Comparison of ENCODE assay signal across 8 cellular contexts in the genomic region with DNA sequence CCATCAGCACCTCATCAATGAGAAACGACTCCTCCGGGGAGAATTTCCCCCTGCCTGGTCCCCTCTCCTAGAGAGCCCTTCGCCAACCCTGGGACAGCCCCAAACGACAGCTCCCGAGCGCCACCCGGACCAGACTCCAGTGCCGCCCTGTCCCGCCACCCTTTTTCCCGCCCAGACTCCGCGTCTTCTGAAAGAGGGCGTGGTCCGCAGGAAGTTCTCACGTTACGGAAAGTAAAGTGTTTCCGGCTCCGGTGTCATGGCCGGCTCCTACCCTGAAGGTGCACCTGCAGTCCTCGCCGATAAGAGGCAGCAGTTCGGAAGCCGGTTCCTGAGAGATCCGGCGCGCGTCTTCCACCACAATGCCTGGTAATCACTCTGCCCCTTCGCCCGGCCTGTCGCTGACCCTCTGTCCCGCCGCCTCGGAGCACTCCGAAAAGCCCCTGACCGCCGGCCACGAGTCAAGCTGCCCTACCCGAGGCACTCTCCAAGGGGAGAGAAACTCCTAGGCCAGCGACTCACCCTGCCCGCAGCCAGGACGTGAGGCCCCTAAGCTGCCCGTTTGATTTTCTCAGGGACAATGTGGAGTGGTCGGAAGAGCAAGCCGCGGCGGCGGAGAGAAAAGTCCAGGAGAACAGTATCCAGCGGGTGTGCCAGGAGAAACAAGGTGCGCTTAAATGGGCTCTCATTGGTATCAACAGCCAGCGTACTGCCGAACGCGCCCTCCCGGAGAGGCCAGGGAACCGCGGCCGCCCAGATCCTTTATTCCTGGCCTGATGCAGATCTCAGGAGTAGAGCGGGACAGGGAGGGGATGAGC. TPM values are rescaled to one million over a fixed set of nuclear protein-coding genes. Genes with fewer than 3 reads are reported as not detected.
A peak's percentile ranks its signal among the peaks of the same experiment; 100 is the strongest.
DNase-seq lines count a peak whose midpoint lies in the region; ATAC-seq and TF ChIP-seq lines count a peak whose summit lies in the region.
"Not testable (repeated sequence)": the region's sequence is repeated elsewhere in the genome, so short reads cannot be mapped to it uniquely, and the experiment has no call there.

A gene with protein sequence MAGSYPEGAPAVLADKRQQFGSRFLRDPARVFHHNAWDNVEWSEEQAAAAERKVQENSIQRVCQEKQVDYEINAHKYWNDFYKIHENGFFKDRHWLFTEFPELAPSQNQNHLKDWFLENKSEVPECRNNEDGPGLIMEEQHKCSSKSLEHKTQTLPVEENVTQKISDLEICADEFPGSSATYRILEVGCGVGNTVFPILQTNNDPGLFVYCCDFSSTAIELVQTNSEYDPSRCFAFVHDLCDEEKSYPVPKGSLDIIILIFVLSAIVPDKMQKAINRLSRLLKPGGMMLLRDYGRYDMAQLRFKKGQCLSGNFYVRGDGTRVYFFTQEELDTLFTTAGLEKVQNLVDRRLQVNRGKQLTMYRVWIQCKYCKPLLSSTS (plus strand): TSS at position 251 of the 815 bp plus-strand sequence. CDS start 6 bp downstream, at position 257.

- TF ChIP-seq EP300 in SK-N-SH (IDR thresholded peaks at IDR 0.05; ENCODE audit: borderline replicate concordance in 1 of 2, low read depth in 1 of 2, low read length in 1 of 2), result not testable (repeated sequence)

- H3K9ac ChIP-seq in SK-N-SH, result peak within 1 kb of the TSS; percentile 70

- not testable (repeated sequence) for H3K27me3 ChIP-seq in SK-N-SH (ENCODE audit: insufficient read depth); thoracic aorta (replicated peaks; ENCODE audit: insufficient read depth)

- H3K4me3 Mint-ChIP-seq in glutamatergic neuron (ENCODE audit: unreplicated experiment) (peak within 1 kb of the TSS; percentile 99), osteocyte (ENCODE audit: unreplicated experiment) (peak within 1 kb of the TSS; percentile 99)

- ATAC-seq in HG02623 (IDR thresholded peaks at IDR 0.05; ENCODE audit: unreplicated experiment) (peak; percentile 94), thoracic aorta (ENCODE audit: insufficient number of reproducible peaks, low FRiP score, low read depth) (peak; percentile 52)

- H4K20me1 ChIP-seq in SK-N-SH (ENCODE audit: insufficient read depth), result not testable (repeated sequence)

- 0 out of 2 replicates have a peak, but pooled peaks have one; percentile 12 for TF ChIP-seq RAD21 in SK-N-SH (IDR thresholded peaks at IDR 0.05; ENCODE audit: low read length)

- under 1% methylated on average over 52 of the region's 58 CpGs for WGBS in SK-N-SH (ENCODE audit: low lambda C conversion rate)

- H3K4me1 ChIP-seq in SK-N-SH (ENCODE audit: control insufficient read depth in 1 of 2, insufficient read depth in 2 of 2, low read depth in 1 of 2, low read length in 1 of 2), result not testable (repeated sequence)
- H3K4me1 ChIP-seq in thoracic aorta (ENCODE audit: control insufficient read depth in 1 of 2, low read depth in 2 of 2), result peaks cover 3 to 16% of the 10 kb centered on the region in 2 donors

- CTCF ChIA-PET in SK-N-SH (lab: Yijun Ruan, JAX), result interaction anchor here (0.8 kb wide), 1 partner anchor 18 kb away, joined by 3 read pairs; no protein-coding TSS in a partner anchor

- H3K4me2 ChIP-seq in SK-N-SH, result peak within 1 kb of the TSS; percentile 91

- H3K27ac Mint-ChIP-seq in glutamatergic neuron (ENCODE audit: unreplicated experiment) (peak within 1 kb of the TSS; percentile 87), osteocyte (ENCODE audit: unreplicated experiment) (peak within 1 kb of the TSS; percentile 84)

- H3K4me3 ChIP-seq in GM12865 (ENCODE audit: low read depth, low read length) (peak within 1 kb of the TSS; percentile 73), SK-N-SH (ENCODE audit: low read depth in 2 of 2, low read length in 1 of 2) (peak within 1 kb of the TSS; percentile 81), thoracic aorta (peak within 1 kb of the TSS; percentile 90)

- H3K9me3 Mint-ChIP-seq in glutamatergic neuron (ENCODE audit: unreplicated experiment); osteocyte (ENCODE audit: unreplicated experiment): not testable (repeated sequence)

- H3K27ac ChIP-seq in SK-N-SH (ENCODE audit: low read depth in 2 of 2, low read length in 1 of 2) (peak within 1 kb of the TSS; percentile 40 to 76), thoracic aorta (peak within 1 kb of the TSS; percentile 56 to 66)

- not testable (repeated sequence) for H3K4me1 Mint-ChIP-seq in glutamatergic neuron (ENCODE audit: low read depth, unreplicated experiment)
- H3K4me1 Mint-ChIP-seq in osteocyte (ENCODE audit: unreplicated experiment), result peaks cover 22% of the 10 kb centered on the region

- H2AFZ ChIP-seq in SK-N-SH (ENCODE audit: low read depth), result peak within 1 kb of the TSS; percentile 93

- not testable (repeated sequence) for H3K9me3 ChIP-seq in SK-N-SH, thoracic aorta

- not testable (repeated sequence) for H3K36me3 Mint-ChIP-seq in glutamatergic neuron (ENCODE audit: unreplicated experiment); osteocyte (ENCODE audit: unreplicated experiment)

- not testable (repeated sequence) for H3K27me3 Mint-ChIP-seq in glutamatergic neuron (ENCODE audit: unreplicated experiment); osteocyte (ENCODE audit: unreplicated experiment)

- peaks cover 14 to 21% of the 10 kb centered on the region in 2 experiments for H3K36me3 ChIP-seq in SK-N-SH (replicated peaks in 1 of 2; ENCODE audit: control insufficient read depth in 1 of 2, insufficient read depth in 2 of 2, low read length in 1 of 2)
- H3K36me3 ChIP-seq in thoracic aorta, result not testable (repeated sequence)

- POLR2A ChIA-PET in SK-N-SH (lab: Yijun Ruan, JAX), result not testable (repeated sequence)

- H3F3A ChIP-seq in SK-N-SH (replicated peaks; ENCODE audit: insufficient read depth), result not testable (repeated sequence)

- not testable (repeated sequence) for H3K9me2 ChIP-seq in SK-N-SH

- DNase-seq in GM12865 (ENCODE audit: low read depth) (peak; percentile 94), NCI-H1092 (lab: John Stamatoyannopoulos, UW) (peak; percentile 85), SK-N-SH (peak; percentile 82), glutamatergic neuron (peak; percentile 80), osteocyte (ENCODE audit: extremely low spot score, unreplicated experiment) (peak; percentile 91), thoracic aorta (ENCODE audit: low spot score) (peak; percentile 29)
- DNase-seq in activated naive CD4-positive, alpha-beta T cell treated with anti-CD3 and anti-CD28 coated beads, Interleukin-2, amount 50 U/mL, for 16 hours, result peak; percentile 85

- TF ChIP-seq CTCF in GM12865 (IDR thresholded peaks at IDR 0.05; ENCODE audit: insufficient read depth, low read depth, low read length, missing control alignments) (peak; percentile 52), SK-N-SH (IDR thresholded peaks at IDR 0.05) (peak; percentile 43), glutamatergic neuron (IDR thresholded peaks at IDR 0.05; ENCODE audit: partially characterized antibody, unreplicated experiment) (peak; percentile 8), osteocyte (IDR thresholded peaks at IDR 0.05) (peak; percentile 45), thoracic aorta (IDR thresholded peaks at IDR 0.05) (peak; percentile 30)

- H3K79me2 ChIP-seq in SK-N-SH (ENCODE audit: insufficient read depth), result peaks cover 45% of the 10 kb centered on the region

TF ChIP-seq in SK-N-SH, 30 proteins besides CTCF, POLR2A, EP300 and RAD21 (continues in another document):
- TF ChIP-seq, protein P1, sequence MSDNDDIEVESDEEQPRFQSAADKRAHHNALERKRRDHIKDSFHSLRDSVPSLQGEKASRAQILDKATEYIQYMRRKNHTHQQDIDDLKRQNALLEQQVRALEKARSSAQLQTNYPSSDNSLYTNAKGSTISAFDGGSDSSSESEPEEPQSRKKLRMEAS (IDR thresholded peaks at IDR 0.05; ENCODE audit: low read depth), result peak; percentile 95
- TF ChIP-seq ELF1 (IDR thresholded peaks at IDR 0.05) (0 out of 2 replicates have a peak, but pooled peaks have one; percentile 63), TAF1 (IDR thresholded peaks at IDR 0.05; ENCODE audit: borderline replicate concordance, low read depth, low read length) (peak; percentile 97), YY1 (IDR thresholded peaks at IDR 0.05; ENCODE audit: low read depth) (peak; percentile 97), TCF12 (IDR thresholded peaks at IDR 0.05) (peak; percentile 43; the same call in 1 of the 2 replicates), NRF1 (IDR thresholded peaks at IDR 0.05; ENCODE audit: low read depth, low read length) (0 out of 2 replicates have a peak, but pooled peaks have one; percentile 8), SMC3 (IDR thresholded peaks at IDR 0.05; ENCODE audit: low read depth, low read length) (peak; percentile 15; the same call in 1 of the 2 replicates), SIN3A (IDR thresholded peaks at IDR 0.05; ENCODE audit: borderline replicate concordance, low read depth, low read length) (peak; percentile 94), MXI1 (IDR thresholded peaks at IDR 0.05; ENCODE audit: low read depth, low read length) (peak; percentile 93), RFX5 (IDR thresholded peaks at IDR 0.05; ENCODE audit: low read length) (peak; percentile 39; the same call in 1 of the 2 replicates), RCOR1 (IDR thresholded peaks at IDR 0.05; ENCODE audit: low read length) (peak; percentile 9; the same call in 1 of the 2 replicates), GABPA (IDR thresholded peaks at IDR 0.05; ENCODE audit: low read depth) (peak; percentile 98), FOXJ3 (CRISPR knock-in tag; IDR thresholded peaks at IDR 0.05) (peak; percentile 34; the same call in 1 of the 2 replicates), POLR2AphosphoS5 (IDR thresholded peaks at IDR 0.05; ENCODE audit: low read depth, low read length) (peak; percentile 86; the same call in 1 of the 2 replicates)

RNA-seq across cellular contexts. Expression of the gene that starts here (rescaled TPM):
- 16.8 and 20.0 TPM in 2 replicates for polyA plus RNA-seq in SK-N-SH (2012; rRNA removed)
- 20.3 and 22.7 TPM in 2 replicates for polyA plus RNA-seq in SK-N-SH (2012; cell fraction: cytosol; rRNA removed)
- 9.0 and 12.0 TPM in 2 replicates for polyA plus RNA-seq in SK-N-SH (2012; cell fraction: nucleus; rRNA removed)
- 38.2 TPM for total RNA-seq in glutamatergic neuron (ENCODE audit: unreplicated experiment)
- total RNA-seq in osteocyte, result 22.0 and 24.3 TPM in 2 replicates
- total RNA-seq in thoracic aorta, result 10 to 100 TPM in 1 of 2 donors, 1 to 10 TPM in 1; 7.2 to 22.0 TPM

Comparison
In these comparisons a context has a peak if more than half of its experiments do, and no peak if none do; other contexts are left out.
1. Peak in every context shown above with its lines: DNase-seq, ATAC-seq, H3K4me3 ChIP-seq and H3K27ac ChIP-seq.
2. DNase-seq: peak in every context shown above with its lines; median percentile 94 in GM12865; 91 in osteocyte; 85 in NCI-H1092; 85 in activated naive CD4-positive, alpha-beta T cell treated with anti-CD3 and anti-CD28 coated beads, Interleukin-2, amount 50 U/mL, for 16 hours; 82 in SK-N-SH; 80 in glutamatergic neuron; 29 in thoracic aorta.